In the genomic region with DNA sequence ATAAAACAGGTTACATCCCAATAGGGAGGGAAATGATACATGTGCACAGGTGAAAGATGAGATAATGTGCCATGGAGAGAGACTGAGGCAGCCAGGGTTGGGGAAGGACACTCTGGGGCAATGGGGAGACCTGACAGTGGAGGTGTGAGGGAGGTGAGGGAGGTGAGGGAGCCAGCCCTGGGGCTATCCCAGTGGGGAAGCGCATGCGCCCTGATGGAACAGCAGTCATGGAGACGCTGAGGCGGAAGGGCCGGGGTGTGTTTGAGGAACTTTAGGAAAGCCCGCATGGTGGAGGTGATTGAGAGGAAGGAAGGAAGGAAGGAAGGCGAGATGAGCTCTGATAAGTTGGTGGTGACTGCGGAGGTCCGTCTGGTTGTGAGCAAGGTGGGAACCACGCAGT, we compare ENCODE assay signal across 30 cellular contexts.
"Had no signal": no experiment of that assay in that cellular context is flagged by ENCODE, and none has a peak within 500 bp of the region (broad histone marks: within the 10 kb centered on the region; RNA-seq: fewer than 3 reads in every experiment).

No MANE protein-coding gene starts in this region.

- H3K27me3 ChIP-seq: colonic mucosa, esophagus muscularis mucosa, gastroesophageal sphincter, heart left ventricle, hepatocyte, left lung, neutrophil, pancreas, right lobe of liver, suprapubic skin, thyroid gland, vagina had no signal

- H3K36me3 Mint-ChIP-seq: naive B cell had no signal

- ATAC-seq: foreskin keratinocyte; gastroesophageal sphincter; heart left ventricle; left cardiac atrium; left lung; mucosa of descending colon; pancreas; right lobe of liver; stimulated activated naive CD8-positive, alpha-beta T cell treated with anti-CD3 and anti-CD28 coated beads, Interleukin-15, amount 100 ng/mL, for 72 hours had no signal

- H3K79me2 ChIP-seq: hepatocyte had no signal

- DNase-seq: colonic mucosa; effector CD8-positive, alpha-beta T cell; endodermal cell; foreskin keratinocyte; heart left ventricle; left cardiac atrium; mesenchymal stem cell; mucosa of descending colon; naive B cell; pancreas; right lobe of liver; small intestine; stimulated activated CD4-positive, alpha-beta T cell treated with anti-CD3 and anti-CD28 coated beads, Interleukin-15, amount 100 ng/mL, for 24 hours; stimulated activated CD4-positive, alpha-beta T cell treated with anti-CD3 and anti-CD28 coated beads, Interleukin-2, amount 100 ng/mL, for 48 hours; stimulated activated naive CD4-positive, alpha-beta T cell; stimulated activated naive CD8-positive, alpha-beta T cell treated with anti-CD3 and anti-CD28 coated beads, Interleukin-15, amount 100 ng/mL, for 72 hours; thyroid gland; trophoblast cell had no signal

- H3K4me3 Mint-ChIP-seq: dendritic cell treated with granulocyte-macrophage colony-stimulating factor and Interleukin-4, amounts not matched to agents 40 ng/mL and 50 ng/mL, for 4 days; endodermal cell; mesothelial cell of epicardium; stimulated activated naive CD8-positive, alpha-beta T cell treated with anti-CD3 and anti-CD28 coated beads, Interleukin-15, amount 100 ng/mL, for 72 hours had no signal

- H3K27ac ChIP-seq: colonic mucosa, esophagus muscularis mucosa, foreskin keratinocyte, gastroesophageal sphincter, heart left ventricle, hepatocyte, left lung, neutrophil, pancreas, right lobe of liver, suprapubic skin, thyroid gland, vagina had no signal

- H3K27ac Mint-ChIP-seq: dendritic cell treated with granulocyte-macrophage colony-stimulating factor and Interleukin-4, amounts not matched to agents 40 ng/mL and 50 ng/mL, for 4 days; endodermal cell; mesothelial cell of epicardium; progenitor cell of endocrine pancreas had no signal

- H3K36me3 ChIP-seq: colonic mucosa, gastroesophageal sphincter, left lung, neutrophil, right lobe of liver, vagina had no signal

- H3K4me1 ChIP-seq: colonic mucosa, foreskin keratinocyte, gastroesophageal sphincter, heart left ventricle, left lung, pancreas, right lobe of liver, vagina had no signal

- H3K4me2 ChIP-seq: hepatocyte had no signal

- H2AFZ ChIP-seq: hepatocyte had no signal

- H3K4me3 ChIP-seq: colonic mucosa, esophagus muscularis mucosa, gastroesophageal sphincter, heart left ventricle, hepatocyte, left lung, mucosa of descending colon, pancreas, right lobe of liver, suprapubic skin, thyroid gland, vagina had no signal

- FAIRE-seq: endothelial cell of umbilical vein, islet of Langerhans, pancreas, small intestine had no signal

- H3K9me3 Mint-ChIP-seq: dendritic cell treated with granulocyte-macrophage colony-stimulating factor and Interleukin-4, amounts not matched to agents 40 ng/mL and 50 ng/mL, for 4 days; endodermal cell; mesothelial cell of epicardium had no signal

- H3K9me3 ChIP-seq: colonic mucosa, esophagus muscularis mucosa, gastroesophageal sphincter, heart left ventricle, left lung, mucosa of descending colon, neutrophil, pancreas, right lobe of liver, suprapubic skin, thyroid gland, vagina had no signal
